Comparison of ENCODE assay signal across 16 cellular contexts in genomic region chr18:56632070-56633022, GRCh38.
"Had no signal": no experiment of that assay in that cellular context is flagged by ENCODE, and none has a peak within 500 bp of the region (broad histone marks: within the 10 kb centered on the region; RNA-seq: fewer than 3 reads in every experiment).

No MANE protein-coding gene starts in this region.

- H3K27me3 ChIP-seq: brain microvascular endothelial cell, esophagus squamous epithelium, ovary, sigmoid colon, testis, upper lobe of left lung had no signal

- H3K4me3 ChIP-seq: esophagus squamous epithelium, ovary, sigmoid colon, testis, upper lobe of left lung had no signal

- DNase-seq: activated CD4-positive, alpha-beta T cell treated with anti-CD3 and anti-CD28 coated beads, Interleukin-2, amount 10 ng/mL, durations not matched to agents 7 days and 5 days; activated CD8-positive, alpha-beta T cell treated with anti-CD3 and anti-CD28 coated beads, Interleukin-2, amount 10 ng/mL, durations not matched to agents 7 days and 5 days; activated naive CD4-positive, alpha-beta T cell treated with Interleukin-2 at 50 U/mL for 16 hours; activated T-cell treated with anti-CD3 and anti-CD28 coated beads, Interleukin-2, amount 50 U/mL, for 24 hours; brain microvascular endothelial cell; cortex of kidney; effector CD4-positive, alpha-beta T cell; esophagus squamous epithelium; naive B cell; ovary; sigmoid colon; stimulated activated CD4-positive, alpha-beta T cell treated with anti-CD3 and anti-CD28 coated beads, Interleukin-4, amount 100 ng/mL, for 4 hours; testis; upper lobe of left lung had no signal

- H3K27ac ChIP-seq: brain microvascular endothelial cell, esophagus squamous epithelium, ovary, sigmoid colon, testis, upper lobe of left lung had no signal

- ATAC-seq: activated CD4-positive, CD25-positive, alpha-beta regulatory T cell treated with anti-CD3 and anti-CD28 coated beads, Interleukin-2, amount 50 U/mL, for 24 hours; activated CD8-positive, alpha-beta T cell treated with anti-CD3 and anti-CD28 coated beads, Interleukin-2, amount 10 ng/mL, durations not matched to agents 7 days and 5 days; stimulated activated memory B cell treated with anti-CD40 and anti-IgM and Interleukin-4, amounts not matched to agents 10 μg/mL and 1 μg/mL and 100 μg/mL, for 72 hours had no signal

- H3K9me3 ChIP-seq: esophagus squamous epithelium, ovary, sigmoid colon, testis, upper lobe of left lung had no signal

- H3K36me3 ChIP-seq: ovary, sigmoid colon had no signal
